ENCODE assay signal across 1 cellular context in the genomic region with DNA sequence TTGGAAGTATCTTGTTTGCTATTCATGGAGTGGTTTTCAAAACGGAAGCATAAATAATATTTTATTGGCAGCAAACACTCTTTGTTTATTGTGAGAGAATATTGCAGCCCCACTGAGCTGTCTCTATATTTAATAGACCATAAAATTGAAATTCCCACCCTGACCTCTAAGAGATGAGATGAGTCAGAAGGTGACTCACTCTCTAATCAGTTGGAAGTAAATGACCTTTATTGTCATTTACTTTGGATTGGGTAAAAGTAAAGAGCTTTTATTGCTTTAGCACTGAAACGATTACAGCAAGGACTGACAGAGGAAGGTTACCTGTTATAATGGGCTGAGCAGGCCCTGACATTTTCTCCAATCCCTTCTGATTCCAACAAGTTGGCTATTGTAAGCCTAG.
TF ChIP-seq lines count a peak whose summit lies in the region.

No MANE protein-coding gene starts in this region.

TF ChIP-seq in HEK293, 187 proteins besides CTCF, POLR2A, EP300 and RAD21 (continued from another document and continues in another):
- TF ChIP-seq, protein P1, sequence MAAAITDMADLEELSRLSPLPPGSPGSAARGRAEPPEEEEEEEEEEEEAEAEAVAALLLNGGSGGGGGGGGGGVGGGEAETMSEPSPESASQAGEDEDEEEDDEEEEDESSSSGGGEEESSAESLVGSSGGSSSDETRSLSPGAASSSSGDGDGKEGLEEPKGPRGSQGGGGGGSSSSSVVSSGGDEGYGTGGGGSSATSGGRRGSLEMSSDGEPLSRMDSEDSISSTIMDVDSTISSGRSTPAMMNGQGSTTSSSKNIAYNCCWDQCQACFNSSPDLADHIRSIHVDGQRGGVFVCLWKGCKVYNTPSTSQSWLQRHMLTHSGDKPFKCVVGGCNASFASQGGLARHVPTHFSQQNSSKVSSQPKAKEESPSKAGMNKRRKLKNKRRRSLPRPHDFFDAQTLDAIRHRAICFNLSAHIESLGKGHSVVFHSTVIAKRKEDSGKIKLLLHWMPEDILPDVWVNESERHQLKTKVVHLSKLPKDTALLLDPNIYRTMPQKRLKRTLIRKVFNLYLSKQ (tag by site-specific recombination; IDR thresholded peaks at IDR 0.05; ENCODE audit: borderline replicate concordance) = no peak
- peak; percentile 49; the same call in 1 of the 2 replicates for TF ChIP-seq ZNF350 (tag by site-specific recombination; IDR thresholded peaks at IDR 0.05)
- no peak for TF ChIP-seq ZNF19 (tag by site-specific recombination; IDR thresholded peaks at IDR 0.05; ENCODE audit: low read depth)
- no peak for TF ChIP-seq ZNF341 (tag by site-specific recombination; IDR thresholded peaks at IDR 0.05; ENCODE audit: low read depth)
- TF ChIP-seq, protein P2, sequence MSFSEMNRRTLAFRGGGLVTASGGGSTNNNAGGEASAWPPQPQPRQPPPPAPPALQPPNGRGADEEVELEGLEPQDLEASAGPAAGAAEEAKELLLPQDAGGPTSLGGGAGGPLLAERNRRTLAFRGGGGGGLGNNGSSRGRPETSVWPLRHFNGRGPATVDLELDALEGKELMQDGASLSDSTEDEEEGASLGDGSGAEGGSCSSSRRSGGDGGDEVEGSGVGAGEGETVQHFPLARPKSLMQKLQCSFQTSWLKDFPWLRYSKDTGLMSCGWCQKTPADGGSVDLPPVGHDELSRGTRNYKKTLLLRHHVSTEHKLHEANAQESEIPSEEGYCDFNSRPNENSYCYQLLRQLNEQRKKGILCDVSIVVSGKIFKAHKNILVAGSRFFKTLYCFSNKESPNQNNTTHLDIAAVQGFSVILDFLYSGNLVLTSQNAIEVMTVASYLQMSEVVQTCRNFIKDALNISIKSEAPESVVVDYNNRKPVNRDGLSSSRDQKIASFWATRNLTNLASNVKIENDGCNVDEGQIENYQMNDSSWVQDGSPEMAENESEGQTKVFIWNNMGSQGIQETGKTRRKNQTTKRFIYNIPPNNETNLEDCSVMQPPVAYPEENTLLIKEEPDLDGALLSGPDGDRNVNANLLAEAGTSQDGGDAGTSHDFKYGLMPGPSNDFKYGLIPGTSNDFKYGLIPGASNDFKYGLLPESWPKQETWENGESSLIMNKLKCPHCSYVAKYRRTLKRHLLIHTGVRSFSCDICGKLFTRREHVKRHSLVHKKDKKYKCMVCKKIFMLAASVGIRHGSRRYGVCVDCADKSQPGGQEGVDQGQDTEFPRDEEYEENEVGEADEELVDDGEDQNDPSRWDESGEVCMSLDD (tag by site-specific recombination; IDR thresholded peaks at IDR 0.05) = no peak
- TF ChIP-seq, protein P3, sequence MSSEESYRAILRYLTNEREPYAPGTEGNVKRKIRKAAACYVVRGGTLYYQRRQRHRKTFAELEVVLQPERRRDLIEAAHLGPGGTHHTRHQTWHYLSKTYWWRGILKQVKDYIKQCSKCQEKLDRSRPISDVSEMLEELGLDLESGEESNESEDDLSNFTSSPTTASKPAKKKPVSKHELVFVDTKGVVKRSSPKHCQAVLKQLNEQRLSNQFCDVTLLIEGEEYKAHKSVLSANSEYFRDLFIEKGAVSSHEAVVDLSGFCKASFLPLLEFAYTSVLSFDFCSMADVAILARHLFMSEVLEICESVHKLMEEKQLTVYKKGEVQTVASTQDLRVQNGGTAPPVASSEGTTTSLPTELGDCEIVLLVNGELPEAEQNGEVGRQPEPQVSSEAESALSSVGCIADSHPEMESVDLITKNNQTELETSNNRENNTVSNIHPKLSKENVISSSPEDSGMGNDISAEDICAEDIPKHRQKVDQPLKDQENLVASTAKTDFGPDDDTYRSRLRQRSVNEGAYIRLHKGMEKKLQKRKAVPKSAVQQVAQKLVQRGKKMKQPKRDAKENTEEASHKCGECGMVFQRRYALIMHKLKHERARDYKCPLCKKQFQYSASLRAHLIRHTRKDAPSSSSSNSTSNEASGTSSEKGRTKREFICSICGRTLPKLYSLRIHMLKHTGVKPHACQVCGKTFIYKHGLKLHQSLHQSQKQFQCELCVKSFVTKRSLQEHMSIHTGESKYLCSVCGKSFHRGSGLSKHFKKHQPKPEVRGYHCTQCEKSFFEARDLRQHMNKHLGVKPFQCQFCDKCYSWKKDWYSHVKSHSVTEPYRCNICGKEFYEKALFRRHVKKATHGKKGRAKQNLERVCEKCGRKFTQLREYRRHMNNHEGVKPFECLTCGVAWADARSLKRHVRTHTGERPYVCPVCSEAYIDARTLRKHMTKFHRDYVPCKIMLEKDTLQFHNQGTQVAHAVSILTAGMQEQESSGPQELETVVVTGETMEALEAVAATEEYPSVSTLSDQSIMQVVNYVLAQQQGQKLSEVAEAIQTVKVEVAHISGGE (tag by site-specific recombination; conservative IDR thresholded peaks at IDR 0.05; ENCODE audit: low read depth) = no peak
- TF ChIP-seq ZNF16 (tag by site-specific recombination; IDR thresholded peaks at IDR 0.05; ENCODE audit: low read depth) = no peak
- TF ChIP-seq ZNF843 (tag by site-specific recombination; IDR thresholded peaks at IDR 0.05) = peak; percentile 98
- no peak for TF ChIP-seq ZNF133 (tag by site-specific recombination; IDR thresholded peaks at IDR 0.05)
- TF ChIP-seq ZNF626 (tag by site-specific recombination; IDR thresholded peaks at IDR 0.05) = peak; percentile 81; the same call in 1 of the 2 replicates
- no peak for TF ChIP-seq MEIS1 (CRISPR knock-in tag; IDR thresholded peaks at IDR 0.05; ENCODE audit: borderline replicate concordance)
- no peak for TF ChIP-seq ZNF830 (tag by site-specific recombination; IDR thresholded peaks at IDR 0.05; ENCODE audit: low read depth)
- TF ChIP-seq ZNF121 (tag by site-specific recombination; IDR thresholded peaks at IDR 0.05) = no peak
- TF ChIP-seq ZNF223 (tag by site-specific recombination; IDR thresholded peaks at IDR 0.05) = no peak
- TF ChIP-seq, protein P4, sequence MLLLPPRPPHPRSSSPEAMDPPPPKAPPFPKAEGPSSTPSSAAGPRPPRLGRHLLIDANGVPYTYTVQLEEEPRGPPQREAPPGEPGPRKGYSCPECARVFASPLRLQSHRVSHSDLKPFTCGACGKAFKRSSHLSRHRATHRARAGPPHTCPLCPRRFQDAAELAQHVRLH (tag by site-specific recombination; IDR thresholded peaks at IDR 0.05) = peak; percentile 82
- TF ChIP-seq, protein P5, sequence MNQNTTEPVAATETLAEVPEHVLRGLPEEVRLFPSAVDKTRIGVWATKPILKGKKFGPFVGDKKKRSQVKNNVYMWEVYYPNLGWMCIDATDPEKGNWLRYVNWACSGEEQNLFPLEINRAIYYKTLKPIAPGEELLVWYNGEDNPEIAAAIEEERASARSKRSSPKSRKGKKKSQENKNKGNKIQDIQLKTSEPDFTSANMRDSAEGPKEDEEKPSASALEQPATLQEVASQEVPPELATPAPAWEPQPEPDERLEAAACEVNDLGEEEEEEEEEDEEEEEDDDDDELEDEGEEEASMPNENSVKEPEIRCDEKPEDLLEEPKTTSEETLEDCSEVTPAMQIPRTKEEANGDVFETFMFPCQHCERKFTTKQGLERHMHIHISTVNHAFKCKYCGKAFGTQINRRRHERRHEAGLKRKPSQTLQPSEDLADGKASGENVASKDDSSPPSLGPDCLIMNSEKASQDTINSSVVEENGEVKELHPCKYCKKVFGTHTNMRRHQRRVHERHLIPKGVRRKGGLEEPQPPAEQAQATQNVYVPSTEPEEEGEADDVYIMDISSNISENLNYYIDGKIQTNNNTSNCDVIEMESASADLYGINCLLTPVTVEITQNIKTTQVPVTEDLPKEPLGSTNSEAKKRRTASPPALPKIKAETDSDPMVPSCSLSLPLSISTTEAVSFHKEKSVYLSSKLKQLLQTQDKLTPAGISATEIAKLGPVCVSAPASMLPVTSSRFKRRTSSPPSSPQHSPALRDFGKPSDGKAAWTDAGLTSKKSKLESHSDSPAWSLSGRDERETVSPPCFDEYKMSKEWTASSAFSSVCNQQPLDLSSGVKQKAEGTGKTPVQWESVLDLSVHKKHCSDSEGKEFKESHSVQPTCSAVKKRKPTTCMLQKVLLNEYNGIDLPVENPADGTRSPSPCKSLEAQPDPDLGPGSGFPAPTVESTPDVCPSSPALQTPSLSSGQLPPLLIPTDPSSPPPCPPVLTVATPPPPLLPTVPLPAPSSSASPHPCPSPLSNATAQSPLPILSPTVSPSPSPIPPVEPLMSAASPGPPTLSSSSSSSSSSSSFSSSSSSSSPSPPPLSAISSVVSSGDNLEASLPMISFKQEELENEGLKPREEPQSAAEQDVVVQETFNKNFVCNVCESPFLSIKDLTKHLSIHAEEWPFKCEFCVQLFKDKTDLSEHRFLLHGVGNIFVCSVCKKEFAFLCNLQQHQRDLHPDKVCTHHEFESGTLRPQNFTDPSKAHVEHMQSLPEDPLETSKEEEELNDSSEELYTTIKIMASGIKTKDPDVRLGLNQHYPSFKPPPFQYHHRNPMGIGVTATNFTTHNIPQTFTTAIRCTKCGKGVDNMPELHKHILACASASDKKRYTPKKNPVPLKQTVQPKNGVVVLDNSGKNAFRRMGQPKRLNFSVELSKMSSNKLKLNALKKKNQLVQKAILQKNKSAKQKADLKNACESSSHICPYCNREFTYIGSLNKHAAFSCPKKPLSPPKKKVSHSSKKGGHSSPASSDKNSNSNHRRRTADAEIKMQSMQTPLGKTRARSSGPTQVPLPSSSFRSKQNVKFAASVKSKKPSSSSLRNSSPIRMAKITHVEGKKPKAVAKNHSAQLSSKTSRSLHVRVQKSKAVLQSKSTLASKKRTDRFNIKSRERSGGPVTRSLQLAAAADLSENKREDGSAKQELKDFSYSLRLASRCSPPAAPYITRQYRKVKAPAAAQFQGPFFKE (tag by site-specific recombination; IDR thresholded peaks at IDR 0.05; ENCODE audit: borderline replicate concordance) = no peak
- no peak for TF ChIP-seq ZNF658 (tag by site-specific recombination; IDR thresholded peaks at IDR 0.05)
- TF ChIP-seq, protein P6, sequence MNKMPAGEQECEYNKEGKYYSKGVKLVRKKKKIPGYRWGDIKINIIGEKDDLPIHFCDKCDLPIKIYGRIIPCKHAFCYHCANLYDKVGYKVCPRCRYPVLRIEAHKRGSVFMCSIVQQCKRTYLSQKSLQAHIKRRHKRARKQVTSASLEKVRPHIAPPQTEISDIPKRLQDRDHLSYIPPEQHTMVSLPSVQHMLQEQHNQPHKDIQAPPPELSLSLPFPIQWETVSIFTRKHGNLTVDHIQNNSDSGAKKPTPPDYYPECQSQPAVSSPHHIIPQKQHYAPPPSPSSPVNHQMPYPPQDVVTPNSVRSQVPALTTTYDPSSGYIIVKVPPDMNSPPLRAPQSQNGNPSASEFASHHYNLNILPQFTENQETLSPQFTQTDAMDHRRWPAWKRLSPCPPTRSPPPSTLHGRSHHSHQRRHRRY (tag by site-specific recombination; IDR thresholded peaks at IDR 0.05) = peak; percentile 88; the same call in 1 of the 2 replicates
- TF ChIP-seq IKZF3 (tag by site-specific recombination; IDR thresholded peaks at IDR 0.05) = peak; percentile 98
- TF ChIP-seq FEZF1 (tag by site-specific recombination; IDR thresholded peaks at IDR 0.05) = peak; percentile 94
- no peak for TF ChIP-seq ZNF169 (tag by site-specific recombination; IDR thresholded peaks at IDR 0.05)
- no peak; the same call in 1 of the 2 replicates for TF ChIP-seq ZNF112 (tag by site-specific recombination; IDR thresholded peaks at IDR 0.05)
- TF ChIP-seq ZNF670 (tag by site-specific recombination; IDR thresholded peaks at IDR 0.05; ENCODE audit: low read depth) = no peak
- peak; percentile 11; the same call in 1 of the 2 replicates for TF ChIP-seq ZNF426 (tag by site-specific recombination; IDR thresholded peaks at IDR 0.05)
- TF ChIP-seq ZNF501 (tag by site-specific recombination; IDR thresholded peaks at IDR 0.05) = no peak; the same call in 1 of the 2 replicates
- no peak for TF ChIP-seq ZNF311 (tag by site-specific recombination; IDR thresholded peaks at IDR 0.05; ENCODE audit: borderline replicate concordance)
- no peak for TF ChIP-seq ZNF266 (tag by site-specific recombination; IDR thresholded peaks at IDR 0.05; ENCODE audit: low read depth)
- TF ChIP-seq, protein P7, sequence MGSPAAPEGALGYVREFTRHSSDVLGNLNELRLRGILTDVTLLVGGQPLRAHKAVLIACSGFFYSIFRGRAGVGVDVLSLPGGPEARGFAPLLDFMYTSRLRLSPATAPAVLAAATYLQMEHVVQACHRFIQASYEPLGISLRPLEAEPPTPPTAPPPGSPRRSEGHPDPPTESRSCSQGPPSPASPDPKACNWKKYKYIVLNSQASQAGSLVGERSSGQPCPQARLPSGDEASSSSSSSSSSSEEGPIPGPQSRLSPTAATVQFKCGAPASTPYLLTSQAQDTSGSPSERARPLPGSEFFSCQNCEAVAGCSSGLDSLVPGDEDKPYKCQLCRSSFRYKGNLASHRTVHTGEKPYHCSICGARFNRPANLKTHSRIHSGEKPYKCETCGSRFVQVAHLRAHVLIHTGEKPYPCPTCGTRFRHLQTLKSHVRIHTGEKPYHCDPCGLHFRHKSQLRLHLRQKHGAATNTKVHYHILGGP (tag by site-specific recombination; IDR thresholded peaks at IDR 0.05) = peak; percentile 77
- no peak for TF ChIP-seq HOXA7 (CRISPR knock-in tag; IDR thresholded peaks at IDR 0.05; ENCODE audit: borderline replicate concordance)
- no peak for TF ChIP-seq ZNF777 (tag by site-specific recombination; IDR thresholded peaks at IDR 0.05; ENCODE audit: borderline replicate concordance)
- TF ChIP-seq, protein P8, sequence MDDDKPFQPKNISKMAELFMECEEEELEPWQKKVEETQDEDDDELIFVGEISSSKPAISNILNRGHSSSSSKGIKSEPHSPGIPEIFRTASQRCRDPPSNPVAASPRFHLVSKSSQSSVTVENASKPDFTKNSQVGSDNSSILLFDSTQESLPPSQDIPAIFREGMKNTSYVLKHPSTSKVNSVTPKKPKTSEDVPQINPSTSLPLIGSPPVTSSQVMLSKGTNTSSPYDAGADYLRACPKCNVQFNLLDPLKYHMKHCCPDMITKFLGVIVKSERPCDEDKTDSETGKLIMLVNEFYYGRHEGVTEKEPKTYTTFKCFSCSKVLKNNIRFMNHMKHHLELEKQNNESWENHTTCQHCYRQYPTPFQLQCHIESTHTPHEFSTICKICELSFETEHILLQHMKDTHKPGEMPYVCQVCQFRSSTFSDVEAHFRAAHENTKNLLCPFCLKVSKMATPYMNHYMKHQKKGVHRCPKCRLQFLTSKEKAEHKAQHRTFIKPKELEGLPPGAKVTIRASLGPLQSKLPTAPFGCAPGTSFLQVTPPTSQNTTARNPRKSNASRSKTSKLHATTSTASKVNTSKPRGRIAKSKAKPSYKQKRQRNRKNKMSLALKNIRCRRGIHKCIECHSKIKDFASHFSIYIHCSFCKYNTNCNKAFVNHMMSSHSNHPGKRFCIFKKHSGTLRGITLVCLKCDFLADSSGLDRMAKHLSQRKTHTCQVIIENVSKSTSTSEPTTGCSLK (tag by site-specific recombination; IDR thresholded peaks at IDR 0.05) = no peak
- no peak for TF ChIP-seq HOXC10 (CRISPR knock-in tag; IDR thresholded peaks at IDR 0.05)
- TF ChIP-seq ZNF335 (tag by site-specific recombination; conservative IDR thresholded peaks at IDR 0.05) = no peak
- no peak for TF ChIP-seq ZFP41 (tag by site-specific recombination; IDR thresholded peaks at IDR 0.05; ENCODE audit: borderline replicate concordance)
- no peak for TF ChIP-seq ZNF600 (tag by site-specific recombination; IDR thresholded peaks at IDR 0.05)
- no peak for TF ChIP-seq ZNF140 (tag by site-specific recombination; IDR thresholded peaks at IDR 0.05)
- TF ChIP-seq, protein P9, sequence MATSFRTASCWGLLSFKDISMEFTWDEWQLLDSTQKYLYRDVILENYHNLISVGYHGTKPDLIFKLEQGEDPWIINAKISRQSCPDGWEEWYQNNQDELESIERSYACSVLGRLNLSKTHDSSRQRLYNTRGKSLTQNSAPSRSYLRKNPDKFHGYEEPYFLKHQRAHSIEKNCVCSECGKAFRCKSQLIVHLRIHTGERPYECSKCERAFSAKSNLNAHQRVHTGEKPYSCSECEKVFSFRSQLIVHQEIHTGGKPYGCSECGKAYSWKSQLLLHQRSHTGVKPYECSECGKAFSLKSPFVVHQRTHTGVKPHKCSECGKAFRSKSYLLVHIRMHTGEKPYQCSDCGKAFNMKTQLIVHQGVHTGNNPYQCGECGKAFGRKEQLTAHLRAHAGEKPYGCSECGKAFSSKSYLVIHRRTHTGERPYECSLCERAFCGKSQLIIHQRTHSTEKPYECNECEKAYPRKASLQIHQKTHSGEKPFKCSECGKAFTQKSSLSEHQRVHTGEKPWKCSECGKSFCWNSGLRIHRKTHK (tag by site-specific recombination; IDR thresholded peaks at IDR 0.05) = no peak
